ENCODE assay signal across 1 cellular context in genomic region chr17:63703029-63703428, GRCh38.
TF ChIP-seq lines count a peak whose summit lies in the region.

No MANE protein-coding gene starts in this region.

TF ChIP-seq in IMR-90, 13 proteins besides CTCF, POLR2A, EP300 and RAD21:
- no peak for TF ChIP-seq MAFK (IDR thresholded peaks at IDR 0.05; ENCODE audit: low read depth, low read length)
- TF ChIP-seq NFE2L2 (IDR thresholded peaks at IDR 0.05; ENCODE audit: low read depth, low read length), result no peak
- TF ChIP-seq, protein P1, sequence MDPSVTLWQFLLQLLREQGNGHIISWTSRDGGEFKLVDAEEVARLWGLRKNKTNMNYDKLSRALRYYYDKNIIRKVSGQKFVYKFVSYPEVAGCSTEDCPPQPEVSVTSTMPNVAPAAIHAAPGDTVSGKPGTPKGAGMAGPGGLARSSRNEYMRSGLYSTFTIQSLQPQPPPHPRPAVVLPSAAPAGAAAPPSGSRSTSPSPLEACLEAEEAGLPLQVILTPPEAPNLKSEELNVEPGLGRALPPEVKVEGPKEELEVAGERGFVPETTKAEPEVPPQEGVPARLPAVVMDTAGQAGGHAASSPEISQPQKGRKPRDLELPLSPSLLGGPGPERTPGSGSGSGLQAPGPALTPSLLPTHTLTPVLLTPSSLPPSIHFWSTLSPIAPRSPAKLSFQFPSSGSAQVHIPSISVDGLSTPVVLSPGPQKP (IDR thresholded peaks at IDR 0.05; ENCODE audit: borderline replicate concordance, low read depth, low read length), result no peak
- no peak for TF ChIP-seq SMC3 (IDR thresholded peaks at IDR 0.05; ENCODE audit: low read depth, low read length)
- TF ChIP-seq FOS (IDR thresholded peaks at IDR 0.05; ENCODE audit: low read depth, low read length), result no peak
- TF ChIP-seq RCOR1 (IDR thresholded peaks at IDR 0.05; ENCODE audit: insufficient replicate concordance, low read length), result no peak
- TF ChIP-seq, protein P2, sequence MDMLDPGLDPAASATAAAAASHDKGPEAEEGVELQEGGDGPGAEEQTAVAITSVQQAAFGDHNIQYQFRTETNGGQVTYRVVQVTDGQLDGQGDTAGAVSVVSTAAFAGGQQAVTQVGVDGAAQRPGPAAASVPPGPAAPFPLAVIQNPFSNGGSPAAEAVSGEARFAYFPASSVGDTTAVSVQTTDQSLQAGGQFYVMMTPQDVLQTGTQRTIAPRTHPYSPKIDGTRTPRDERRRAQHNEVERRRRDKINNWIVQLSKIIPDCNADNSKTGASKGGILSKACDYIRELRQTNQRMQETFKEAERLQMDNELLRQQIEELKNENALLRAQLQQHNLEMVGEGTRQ (IDR thresholded peaks at IDR 0.05; ENCODE audit: low read depth, low read length), result no peak
- no peak for TF ChIP-seq MAZ (IDR thresholded peaks at IDR 0.05; ENCODE audit: borderline replicate concordance, low read depth, low read length)
- no peak for TF ChIP-seq MXI1 (IDR thresholded peaks at IDR 0.05; ENCODE audit: borderline replicate concordance, low read depth, low read length)
- no peak for TF ChIP-seq BHLHE40 (IDR thresholded peaks at IDR 0.05; ENCODE audit: low read depth, low read length)
- no peak for TF ChIP-seq CEBPB (IDR thresholded peaks at IDR 0.05; ENCODE audit: low read depth, low read length)
- TF ChIP-seq RFX5 (IDR thresholded peaks at IDR 0.05; ENCODE audit: low read depth, low read length), result no peak
- TF ChIP-seq CHD1 (IDR thresholded peaks at IDR 0.05; ENCODE audit: low read depth, low read length), result no peak
